In the genomic region with DNA sequence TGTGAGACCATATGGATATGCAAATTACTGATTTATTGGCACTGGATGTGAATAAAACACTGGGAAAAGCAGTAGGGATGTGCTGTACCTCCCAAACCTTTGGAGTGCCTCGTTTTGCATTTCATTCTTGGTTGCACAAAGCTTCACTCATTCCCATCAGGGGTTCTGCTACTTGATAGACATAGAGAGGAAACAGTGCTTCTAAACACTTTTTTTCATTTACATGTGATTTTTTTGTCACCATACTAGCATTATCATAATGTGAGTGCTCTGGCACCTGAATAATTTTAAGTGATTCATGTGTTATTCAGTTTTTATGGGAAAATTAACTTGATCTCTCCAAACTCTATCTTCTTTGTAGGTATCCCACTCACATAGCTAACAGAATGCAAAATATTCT, we compare ENCODE assay signal across 21 cellular contexts.
"Had no signal": no experiment of that assay in that cellular context is flagged by ENCODE, and none has a peak within 500 bp of the region (broad histone marks: within the 10 kb centered on the region; RNA-seq: fewer than 3 reads in every experiment).

No MANE protein-coding gene starts in this region.

- ATAC-seq: HepG2, Panc1, PC-3, T-cell had no signal

- DNase-seq: IMR-90; Karpas-422; KG1; MG63; NCI-H1092 treated with DMSO at 0.1 percent for 48 hours; NCI-H1436; NCI-H1930; NCI-H2081; NCI-H2107; NCI-H2227 treated with DMSO at 0.1 percent for 48 hours; NCI-H510A treated with DMSO at 0.1 percent for 48 hours; NCI-H69; NCI-H774; NK-92 treated with Interleukin-12 subunit alpha and Interleukin-12 subunit beta, amount 100 ng/mL, for 24 hours; PC-3; SHP77; SK-N-SH; SW 1271; T-cell had no signal
